Comparison of ENCODE assay signal across 16 cellular contexts in genomic region chr6:151101116-151101810, GRCh38.
DNase-seq lines count a peak whose midpoint lies in the region; ATAC-seq and TF ChIP-seq lines count a peak whose summit lies in the region.
"Had no signal": no experiment of that assay in that cellular context is flagged by ENCODE, and none has a peak within 500 bp of the region (broad histone marks: within the 10 kb centered on the region; RNA-seq: fewer than 3 reads in every experiment).

No MANE protein-coding gene starts in this region.

- no peak overlapping the region for H3K4me3 ChIP-seq in esophagus muscularis mucosa
- no peak overlapping the region for H3K4me3 ChIP-seq in right atrium auricular region
- no peak overlapping the region for H3K4me3 ChIP-seq in ovary
- no peak overlapping the region for H3K4me3 ChIP-seq in vagina
- H3K4me3 ChIP-seq: MG63, testis had no signal

- H3K27ac ChIP-seq in esophagus muscularis mucosa (replicated peaks in 1 of 4) (peak overlapping the region; percentile 20 to 70 (median 56)), right atrium auricular region (peak overlapping the region; percentile 42 to 52), ovary (peak overlapping the region; percentile 33 to 67), vagina (peak overlapping the region; percentile 33)
- H3K27ac ChIP-seq: neutrophil had no signal

- TF ChIP-seq POLR2A in esophagus muscularis mucosa (IDR thresholded peaks at IDR 0.05; ENCODE audit: low read depth), result no peak
- TF ChIP-seq POLR2A in ovary (IDR thresholded peaks at IDR 0.05), result no peak
- TF ChIP-seq POLR2A in vagina (IDR thresholded peaks at IDR 0.05), result no peak

- H3K27me3 ChIP-seq in esophagus muscularis mucosa, result no peaks in the 10 kb centered on the region
- no peaks in the 10 kb centered on the region for H3K27me3 ChIP-seq in right atrium auricular region
- no peaks in the 10 kb centered on the region for H3K27me3 ChIP-seq in ovary
- no peaks in the 10 kb centered on the region for H3K27me3 ChIP-seq in vagina
- H3K27me3 ChIP-seq: MG63, neutrophil, testis had no signal

- no peak for ATAC-seq in GM21619 (IDR thresholded peaks at IDR 0.05; ENCODE audit: unreplicated experiment)
- ATAC-seq: activated T-helper 17 cell treated with anti-CD3 and anti-CD28 coated beads, Interleukin-2, amount 50 U/mL, for 72 hours had no signal

- H3K36me3 ChIP-seq in esophagus muscularis mucosa, result no peaks in the 10 kb centered on the region
- no peaks in the 10 kb centered on the region for H3K36me3 ChIP-seq in right atrium auricular region
- no peaks in the 10 kb centered on the region for H3K36me3 ChIP-seq in ovary
- H3K36me3 ChIP-seq in vagina, result no peaks in the 10 kb centered on the region
- H3K36me3 ChIP-seq: neutrophil had no signal

- no peak for TF ChIP-seq EP300 in esophagus muscularis mucosa (IDR thresholded peaks at IDR 0.05)
- no peak for TF ChIP-seq EP300 in ovary (IDR thresholded peaks at IDR 0.05)

- DNase-seq in esophagus muscularis mucosa (ENCODE audit: extremely low spot score) (no peak), right atrium auricular region (ENCODE audit: low spot score) (no peak), ovary (no peak), vagina (ENCODE audit: extremely low spot score in 2 of 2) (no peak), NCI-H226 (no peak)
- DNase-seq in activated CD8-positive, alpha-beta memory T cell treated with anti-CD3 and anti-CD28 coated beads, Interleukin-2, amount 50 U/mL, for 48 hours, result no peak
- DNase-seq: GDM1; glutamatergic neuron; MG63; NCI-H1930; NCI-H510A treated with DMSO at 0.1 percent for 48 hours; stimulated activated CD4-positive, alpha-beta T cell treated with anti-CD3 and anti-CD28 coated beads, Interleukin-4, amount 100 ng/mL, for 1 hour; testis had no signal

- TF ChIP-seq CTCF in esophagus muscularis mucosa (IDR thresholded peaks at IDR 0.05) (no peak), right atrium auricular region (IDR thresholded peaks at IDR 0.05) (no peak), ovary (IDR thresholded peaks at IDR 0.05) (no peak), vagina (IDR thresholded peaks at IDR 0.05) (no peak)

- intact Hi-C loops in esophagus muscularis mucosa (cut with DNase I), result no loop called here
- intact Hi-C loops in ovary (cut with DNase I), result no loop called here
- intact Hi-C loops in vagina (cut with DNase I), result no loop called here

- 44% methylated on average over 7 of the region's 7 CpGs for WGBS in esophagus muscularis mucosa
- 33 to 40% (median 36%) methylated on average over 7 of the region's 7 CpGs for WGBS in ovary, 3 donors

- H3K4me1 ChIP-seq in esophagus muscularis mucosa (peaks cover 5 to 18% (median 17%) of the 10 kb centered on the region in 4 donors), right atrium auricular region (peaks cover 0 to 5% of the 10 kb centered on the region in 2 donors), ovary (ENCODE audit: insufficient read depth) (peaks cover 16% of the 10 kb centered on the region), vagina (peaks cover 9% of the 10 kb centered on the region)

- H3K9me3 ChIP-seq in esophagus muscularis mucosa (no peaks in the 10 kb centered on the region), right atrium auricular region (no peaks in the 10 kb centered on the region), ovary (no peaks in the 10 kb centered on the region), vagina (no peaks in the 10 kb centered on the region)
- H3K9me3 ChIP-seq: MG63, neutrophil, testis had no signal
